In genomic region chr15:90870354-90871096, GRCh38 we compare ENCODE assay signal across 8 cellular contexts. TPM values are rescaled to one million over a fixed set of nuclear protein-coding genes. Genes with fewer than 3 reads are reported as not detected.
DNase-seq lines count a peak whose midpoint lies in the region; ATAC-seq and TF ChIP-seq lines count a peak whose summit lies in the region.

No MANE protein-coding gene starts in this region.

- peak overlapping the region; percentile 46 to 99 (median 94) for H3K27ac ChIP-seq in dorsolateral prefrontal cortex
- H3K27ac ChIP-seq in muscle layer of duodenum (ENCODE audit: low read length) = peak overlapping the region; percentile 88

- peaks cover 27 to 42% of the 10 kb centered on the region in 2 donors for H3K4me1 ChIP-seq in muscle layer of duodenum (ENCODE audit: control insufficient read depth in 1 of 2, insufficient read depth in 2 of 2, low read length in 2 of 2)

- intact Hi-C loops in dorsolateral prefrontal cortex (cut with DNase I) = loop anchor here (5.0 kb wide), 2 partner anchors 48 to 153 kb away; partner anchors contain the start of gene BLM (in 1 of the 2)

- no peaks in the 10 kb centered on the region for H3K27me3 ChIP-seq in GM06990 (replicated peaks; ENCODE audit: control insufficient read depth, insufficient read depth, low read length)
- H3K27me3 ChIP-seq in dorsolateral prefrontal cortex = no peaks in the 10 kb centered on the region
- no peaks in the 10 kb centered on the region for H3K27me3 ChIP-seq in muscle layer of duodenum (ENCODE audit: low read depth, low read length)

- H3K36me3 ChIP-seq in GM06990 (ENCODE audit: control insufficient read depth, insufficient read depth, low read length) (no peaks in the 10 kb centered on the region; the same call in none of the 2 replicates), muscle layer of duodenum (ENCODE audit: control insufficient read depth in 1 of 2, insufficient read depth in 2 of 2, low read length in 2 of 2) (peaks cover 0 to 2% of the 10 kb centered on the region in 2 donors)

- no peak for ATAC-seq in HG03460 (IDR thresholded peaks at IDR 0.05; ENCODE audit: unreplicated experiment)

- H3K4me3 ChIP-seq in GM06990 (replicated peaks; ENCODE audit: low read depth, low read length) (peak overlapping the region; percentile 71), dorsolateral prefrontal cortex (peak overlapping the region; percentile 50 to 94 (median 81)), muscle layer of duodenum (ENCODE audit: low read depth in 1 of 2, low read length in 2 of 2) (peak overlapping the region; percentile 73 to 78)

- no peaks in the 10 kb centered on the region for H3K9me3 ChIP-seq in muscle layer of duodenum (ENCODE audit: control insufficient read depth in 1 of 2, low read length in 2 of 2)

- TF ChIP-seq CTCF in GM06990 (IDR thresholded peaks at IDR 0.05; ENCODE audit: insufficient read depth, low read length, poor library complexity, severe bottlenecking) = no peak
- no peak for TF ChIP-seq CTCF in dorsolateral prefrontal cortex (IDR thresholded peaks at IDR 0.05 in 54 of 56, conservative IDR thresholded peaks at IDR 0.05 in 2 of 56; ENCODE audit: low read depth in 1 of 56, partially characterized antibody in 56 of 56)

- DNase-seq in GM06990 (ENCODE audit: extremely low read depth, insufficient read length) (no peak), dorsolateral prefrontal cortex (peak in 1 of 10 donors; percentile 24), mesenteric fat pad (ENCODE audit: low spot score) (no peak), DMS 273 treated with DMSO at 0.1 percent for 48 hours (lab: John Stamatoyannopoulos, UW) (no peak)
- no peak for DNase-seq in effector CD4-positive, alpha-beta T cell

TF ChIP-seq in PFSK-1, 5 proteins besides CTCF, POLR2A, EP300 and RAD21:
- no peak for TF ChIP-seq FOXP2 (optimal IDR thresholded peaks at IDR 0.05; ENCODE audit: borderline replicate concordance, extremely low read depth, extremely low read length, insufficient read depth)
- TF ChIP-seq TAF1 (IDR thresholded peaks at IDR 0.05; ENCODE audit: borderline replicate concordance, insufficient read depth, low read length) = peak; percentile 47; the same call in 1 of the 2 replicates

RNA-seq across cellular contexts. Expression of gene FURIN, which starts 2.1 kb away (rescaled TPM):
- 114 TPM for polyA plus RNA-seq in PFSK-1 (2012; ENCODE audit: insufficient read length, low read depth)
- total RNA-seq in dorsolateral prefrontal cortex = 10 to 100 TPM; 28.0 to 73.1 (median 40.8) TPM
- 99.8 TPM for total RNA-seq in mesenteric fat pad

RNA-seq across cellular contexts. Expression of gene FES, which starts 13.8 kb away (rescaled TPM):
- polyA plus RNA-seq in PFSK-1 (2012; ENCODE audit: insufficient read length, low read depth) = 40.2 TPM
- 10 to 100 TPM in 95 of 120 experiments, 1 to 10 TPM in 25; 5.3 to 39.5 (median 13.8) TPM for total RNA-seq in dorsolateral prefrontal cortex
- total RNA-seq in mesenteric fat pad = 68.4 TPM

RNA-seq across cellular contexts. Expression of gene MAN2A2, which starts 32.6 kb away (rescaled TPM):
- polyA plus RNA-seq in PFSK-1 (2012; ENCODE audit: insufficient read length, low read depth) = 141 TPM
- total RNA-seq in dorsolateral prefrontal cortex (100 to 1,000 TPM; 152 to 468 (median 226) TPM), mesenteric fat pad (104 TPM)
